Comparison of ENCODE assay signal across 8 cellular contexts in the genomic region with DNA sequence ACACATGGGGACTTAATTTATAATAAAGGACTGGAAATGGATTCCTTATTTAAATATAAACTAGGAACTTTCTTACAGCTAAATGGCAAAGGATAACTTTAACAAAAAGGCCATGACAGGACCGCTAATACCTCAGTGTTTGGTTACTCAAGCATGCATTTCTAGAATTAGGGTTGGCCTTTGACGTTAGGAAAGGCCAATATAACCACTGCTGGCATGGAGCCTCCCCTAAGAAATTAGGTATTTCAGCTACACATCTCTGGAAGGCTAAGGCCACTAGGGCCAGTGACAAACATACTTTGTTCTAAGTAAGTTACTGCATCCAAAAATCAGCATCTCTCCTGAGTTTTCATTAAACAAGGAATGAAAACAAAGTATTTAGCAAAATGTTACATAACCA. TPM values are rescaled to one million over a fixed set of nuclear protein-coding genes. Genes with fewer than 3 reads are reported as not detected.
"Had no signal": no experiment of that assay in that cellular context is flagged by ENCODE, and none has a peak within 500 bp of the region (broad histone marks: within the 10 kb centered on the region; RNA-seq: fewer than 3 reads in every experiment).

No MANE protein-coding gene starts in this region.

- ATAC-seq: K562 had no signal

- H3K4me1 Mint-ChIP-seq: IgD-negative memory B cell had no signal

- H3K27ac Mint-ChIP-seq: IgD-negative memory B cell had no signal

- H3K27ac ChIP-seq: HL-60 had no signal

- FAIRE-seq: HTR-8/SVneo, K562 had no signal

- DNase-seq: IMR-90, KBM-7 had no signal

- H3K36me3 Mint-ChIP-seq: IgD-negative memory B cell had no signal

- H3K4me3 Mint-ChIP-seq: IgD-negative memory B cell had no signal

- H3K4me3 ChIP-seq: K562 had no signal

RNA-seq across cellular contexts. Expression of gene PEG3, which starts 9.2 kb away (rescaled TPM):
- total RNA-seq: HT-29, HT1080, IMR-90 had no signal
- polyA plus RNA-seq: IgD-negative memory B cell, IMR-90 had no signal

RNA-seq across cellular contexts. Expression of gene ZIM2, which starts 9.2 kb away (rescaled TPM):
- total RNA-seq: HT-29, HT1080, IMR-90, K562 had no signal
- polyA plus RNA-seq: IgD-negative memory B cell, IMR-90, K562 had no signal
